ENCODE assay signal across 1 cellular context in genomic region chr1:232528472-232529089, GRCh38.
TF ChIP-seq lines count a peak whose summit lies in the region.

No MANE protein-coding gene starts in this region.

TF ChIP-seq in IMR-90, 13 proteins besides CTCF, POLR2A, EP300 and RAD21:
- TF ChIP-seq RFX5 (IDR thresholded peaks at IDR 0.05; ENCODE audit: low read depth, low read length), result no peak
- TF ChIP-seq CHD1 (IDR thresholded peaks at IDR 0.05; ENCODE audit: low read depth, low read length), result no peak
- TF ChIP-seq NFE2L2 (IDR thresholded peaks at IDR 0.05; ENCODE audit: low read depth, low read length), result no peak
- TF ChIP-seq FOS (IDR thresholded peaks at IDR 0.05; ENCODE audit: low read depth, low read length), result no peak
- TF ChIP-seq MAZ (IDR thresholded peaks at IDR 0.05; ENCODE audit: borderline replicate concordance, low read depth, low read length), result no peak
- no peak for TF ChIP-seq ELK1 (IDR thresholded peaks at IDR 0.05; ENCODE audit: borderline replicate concordance, low read depth, low read length)
- no peak for TF ChIP-seq BHLHE40 (IDR thresholded peaks at IDR 0.05; ENCODE audit: low read depth, low read length)
- no peak for TF ChIP-seq RCOR1 (IDR thresholded peaks at IDR 0.05; ENCODE audit: insufficient replicate concordance, low read length)
- TF ChIP-seq CEBPB (IDR thresholded peaks at IDR 0.05; ENCODE audit: low read depth, low read length), result no peak
- no peak for TF ChIP-seq USF2 (IDR thresholded peaks at IDR 0.05; ENCODE audit: low read depth, low read length)
- TF ChIP-seq SMC3 (IDR thresholded peaks at IDR 0.05; ENCODE audit: low read depth, low read length), result no peak
- TF ChIP-seq MXI1 (IDR thresholded peaks at IDR 0.05; ENCODE audit: borderline replicate concordance, low read depth, low read length), result no peak
